10 cellular contexts compared by ENCODE assay signal in the genomic region with DNA sequence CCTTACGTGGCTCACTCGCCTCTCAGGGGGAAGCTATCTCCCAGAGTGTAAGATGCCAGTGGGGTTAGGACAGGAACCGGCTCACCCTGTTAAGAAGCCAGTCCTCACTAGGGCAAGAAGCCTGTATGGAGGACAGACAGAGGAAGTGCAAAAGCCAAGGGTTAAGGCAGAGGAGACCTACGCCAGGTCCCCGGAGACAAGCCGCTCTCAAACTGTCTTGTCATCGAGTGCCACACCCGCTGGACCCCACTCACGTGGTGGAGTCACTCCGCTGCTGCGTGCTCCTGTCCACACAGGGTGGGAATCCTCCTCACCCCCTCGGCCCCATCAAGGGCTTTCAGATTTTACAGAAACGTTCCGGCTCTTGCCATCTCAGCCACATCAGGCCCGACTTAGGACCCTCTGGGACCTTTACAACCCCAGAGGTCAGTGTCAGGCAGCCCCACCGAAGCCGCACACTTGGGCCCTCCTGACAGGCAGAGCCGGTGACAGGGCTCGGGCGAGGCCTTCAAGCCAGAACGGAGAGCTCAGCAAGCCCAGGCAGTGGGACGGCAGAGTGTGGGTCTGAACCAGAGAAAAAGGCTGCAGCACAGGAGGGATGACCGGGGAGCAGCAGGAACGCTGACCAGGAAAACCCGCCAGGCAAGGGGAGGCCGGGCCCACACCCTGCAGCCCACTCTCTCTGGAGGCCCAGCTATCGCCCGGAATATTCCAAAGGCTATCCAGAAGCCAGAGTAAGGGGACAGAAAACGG.
A peak's percentile ranks its signal among the peaks of the same experiment; 100 is the strongest.
DNase-seq lines count a peak whose midpoint lies in the region; ATAC-seq and TF ChIP-seq lines count a peak whose summit lies in the region.
"Had no signal": no experiment of that assay in that cellular context is flagged by ENCODE, and none has a peak within 500 bp of the region (broad histone marks: within the 10 kb centered on the region; RNA-seq: fewer than 3 reads in every experiment).

No MANE protein-coding gene starts in this region.

- H3K4me3 Mint-ChIP-seq in glutamatergic neuron (ENCODE audit: unreplicated experiment): peak overlapping the region; percentile 72
- H3K4me3 Mint-ChIP-seq: stimulated activated naive CD8-positive, alpha-beta T cell treated with anti-CD3 and anti-CD28 coated beads, Interleukin-15, Interleukin-2, amounts not matched to agents 100 ng/mL and 50 ng/mL, for 24 hours had no signal

- H3K27me3 Mint-ChIP-seq in glutamatergic neuron (ENCODE audit: unreplicated experiment): peaks cover 15% of the 10 kb centered on the region
- H3K27me3 Mint-ChIP-seq: stimulated activated naive CD8-positive, alpha-beta T cell treated with anti-CD3 and anti-CD28 coated beads, Interleukin-15, Interleukin-2, amounts not matched to agents 100 ng/mL and 50 ng/mL, for 24 hours had no signal

- intact Hi-C loops in Right ventricle myocardium superior (cut with DNase I): no loop called here
- intact Hi-C loops in cardiac septum (cut with DNase I): no loop called here
- intact Hi-C loops in ovary (cut with DNase I): loop anchor here in 1 of 4 donors (10.0 kb wide), 1 partner anchor 54 kb away; no protein-coding TSS in a partner anchor

- H3K9me3 Mint-ChIP-seq in glutamatergic neuron (ENCODE audit: unreplicated experiment): peaks cover 29% of the 10 kb centered on the region
- H3K9me3 Mint-ChIP-seq: stimulated activated naive CD8-positive, alpha-beta T cell treated with anti-CD3 and anti-CD28 coated beads, Interleukin-15, Interleukin-2, amounts not matched to agents 100 ng/mL and 50 ng/mL, for 24 hours had no signal

- no peak for TF ChIP-seq POLR2A in ovary (IDR thresholded peaks at IDR 0.05)

- TF ChIP-seq CTCF in glutamatergic neuron (IDR thresholded peaks at IDR 0.05; ENCODE audit: partially characterized antibody, unreplicated experiment) (no peak), ovary (IDR thresholded peaks at IDR 0.05) (no peak)

- H3K27me3 ChIP-seq in ovary (no peaks in the 10 kb centered on the region), MG63 (no peaks in the 10 kb centered on the region)

- H3K4me3 ChIP-seq in ovary: no peak overlapping the region
- no peak overlapping the region for H3K4me3 ChIP-seq in MG63
- H3K4me3 ChIP-seq: A549 had no signal

- peaks cover 8% of the 10 kb centered on the region for H3K36me3 Mint-ChIP-seq in glutamatergic neuron (ENCODE audit: unreplicated experiment)

- H3K9me3 ChIP-seq in ovary (no peaks in the 10 kb centered on the region), MG63 (no peaks in the 10 kb centered on the region)
- H3K9me3 ChIP-seq: A549 had no signal

- TF ChIP-seq EP300 in ovary (IDR thresholded peaks at IDR 0.05): no peak

- peak overlapping the region; percentile 72 to 86 for H3K27ac ChIP-seq in ovary
- H3K27ac ChIP-seq: A549 had no signal

- peak; percentile 51 for ATAC-seq in Right ventricle myocardium superior (ENCODE audit: poor library complexity)
- ATAC-seq: A549 had no signal

- no peaks in the 10 kb centered on the region for H3K36me3 ChIP-seq in ovary
- H3K36me3 ChIP-seq in MG63: peaks cover 12% of the 10 kb centered on the region; the same call in 1 of the 2 replicates

- H3K4me1 ChIP-seq in ovary (ENCODE audit: insufficient read depth): peaks cover 34% of the 10 kb centered on the region

- whole genome bisulfite sequencing in ovary, 3 donors: 52 to 57% (median 57%) methylated on average over 29 of the region's 29 CpGs

- DNase-seq in Right ventricle myocardium superior (peak; percentile 55), cardiac septum (ENCODE audit: low spot score) (no peak), glutamatergic neuron (peak; percentile 46), ovary (peak; percentile 34 to 52 (median 47)), NCI-H2081 treated with DMSO at 0.1 percent for 48 hours (lab: John Stamatoyannopoulos, UW) (no peak), GM19240 (ENCODE audit: insufficient read length, low spot score) (no peak), MG63 (no peak)
- DNase-seq in activated CD4-positive, CD25-positive, alpha-beta regulatory T cell (lab: John Stamatoyannopoulos, UW): no peak

- H3K4me1 Mint-ChIP-seq in glutamatergic neuron (ENCODE audit: low read depth, unreplicated experiment): peaks cover 38% of the 10 kb centered on the region

- H3K27ac Mint-ChIP-seq in glutamatergic neuron (ENCODE audit: unreplicated experiment): peak overlapping the region; percentile 94
- H3K27ac Mint-ChIP-seq: stimulated activated naive CD8-positive, alpha-beta T cell treated with anti-CD3 and anti-CD28 coated beads, Interleukin-15, Interleukin-2, amounts not matched to agents 100 ng/mL and 50 ng/mL, for 24 hours had no signal

Comparison
In these comparisons a context has a peak if more than half of its experiments do, and no peak if none do; other contexts are left out.
1. DNase-seq: peak in Right ventricle myocardium superior (single experiment), glutamatergic neuron (single experiment) and ovary (5 of 5); none in cardiac septum (single experiment), NCI-H2081 treated with DMSO at 0.1 percent for 48 hours (single experiment), GM19240 (single experiment), MG63 (single experiment) and activated CD4-positive, CD25-positive, alpha-beta regulatory T cell (0 of 4).